Comparison of ENCODE assay signal across 2 cellular contexts in the genomic region with DNA sequence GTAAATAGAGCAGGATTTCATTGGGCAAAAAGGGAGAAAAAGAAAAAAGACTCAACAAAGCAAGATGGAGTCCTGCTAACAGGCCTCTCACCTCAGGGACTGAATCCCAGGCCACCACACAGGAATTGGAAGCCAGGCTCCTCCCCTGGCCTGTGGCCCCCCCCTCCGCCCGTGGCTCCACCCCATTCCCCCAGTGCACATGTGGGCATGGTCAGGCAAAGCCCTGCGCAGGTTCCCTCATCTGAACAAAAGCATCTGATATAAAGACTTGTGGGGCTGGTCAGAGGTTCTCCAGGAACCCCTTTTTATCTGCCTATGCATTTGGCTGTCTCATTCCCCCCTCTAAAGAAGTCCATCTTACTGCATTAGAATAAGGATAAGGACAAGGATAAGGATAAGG.
TF ChIP-seq lines count a peak whose summit lies in the region.

No MANE protein-coding gene starts in this region.

TF ChIP-seq in GM23338, 12 proteins besides CTCF, POLR2A, EP300 and RAD21 (continued from another document):
- TF ChIP-seq ETS1 (IDR thresholded peaks at IDR 0.05) (no peak), NANOG (IDR thresholded peaks at IDR 0.05; ENCODE audit: borderline replicate concordance) (no peak), POLR2AphosphoS5 (IDR thresholded peaks at IDR 0.05; ENCODE audit: low read depth) (no peak), EZH2phosphoT487 (IDR thresholded peaks at IDR 0.05; ENCODE audit: unreplicated experiment) (no peak), REST (IDR thresholded peaks at IDR 0.05; ENCODE audit: unreplicated experiment) (no peak)
- TF ChIP-seq, protein P1, sequence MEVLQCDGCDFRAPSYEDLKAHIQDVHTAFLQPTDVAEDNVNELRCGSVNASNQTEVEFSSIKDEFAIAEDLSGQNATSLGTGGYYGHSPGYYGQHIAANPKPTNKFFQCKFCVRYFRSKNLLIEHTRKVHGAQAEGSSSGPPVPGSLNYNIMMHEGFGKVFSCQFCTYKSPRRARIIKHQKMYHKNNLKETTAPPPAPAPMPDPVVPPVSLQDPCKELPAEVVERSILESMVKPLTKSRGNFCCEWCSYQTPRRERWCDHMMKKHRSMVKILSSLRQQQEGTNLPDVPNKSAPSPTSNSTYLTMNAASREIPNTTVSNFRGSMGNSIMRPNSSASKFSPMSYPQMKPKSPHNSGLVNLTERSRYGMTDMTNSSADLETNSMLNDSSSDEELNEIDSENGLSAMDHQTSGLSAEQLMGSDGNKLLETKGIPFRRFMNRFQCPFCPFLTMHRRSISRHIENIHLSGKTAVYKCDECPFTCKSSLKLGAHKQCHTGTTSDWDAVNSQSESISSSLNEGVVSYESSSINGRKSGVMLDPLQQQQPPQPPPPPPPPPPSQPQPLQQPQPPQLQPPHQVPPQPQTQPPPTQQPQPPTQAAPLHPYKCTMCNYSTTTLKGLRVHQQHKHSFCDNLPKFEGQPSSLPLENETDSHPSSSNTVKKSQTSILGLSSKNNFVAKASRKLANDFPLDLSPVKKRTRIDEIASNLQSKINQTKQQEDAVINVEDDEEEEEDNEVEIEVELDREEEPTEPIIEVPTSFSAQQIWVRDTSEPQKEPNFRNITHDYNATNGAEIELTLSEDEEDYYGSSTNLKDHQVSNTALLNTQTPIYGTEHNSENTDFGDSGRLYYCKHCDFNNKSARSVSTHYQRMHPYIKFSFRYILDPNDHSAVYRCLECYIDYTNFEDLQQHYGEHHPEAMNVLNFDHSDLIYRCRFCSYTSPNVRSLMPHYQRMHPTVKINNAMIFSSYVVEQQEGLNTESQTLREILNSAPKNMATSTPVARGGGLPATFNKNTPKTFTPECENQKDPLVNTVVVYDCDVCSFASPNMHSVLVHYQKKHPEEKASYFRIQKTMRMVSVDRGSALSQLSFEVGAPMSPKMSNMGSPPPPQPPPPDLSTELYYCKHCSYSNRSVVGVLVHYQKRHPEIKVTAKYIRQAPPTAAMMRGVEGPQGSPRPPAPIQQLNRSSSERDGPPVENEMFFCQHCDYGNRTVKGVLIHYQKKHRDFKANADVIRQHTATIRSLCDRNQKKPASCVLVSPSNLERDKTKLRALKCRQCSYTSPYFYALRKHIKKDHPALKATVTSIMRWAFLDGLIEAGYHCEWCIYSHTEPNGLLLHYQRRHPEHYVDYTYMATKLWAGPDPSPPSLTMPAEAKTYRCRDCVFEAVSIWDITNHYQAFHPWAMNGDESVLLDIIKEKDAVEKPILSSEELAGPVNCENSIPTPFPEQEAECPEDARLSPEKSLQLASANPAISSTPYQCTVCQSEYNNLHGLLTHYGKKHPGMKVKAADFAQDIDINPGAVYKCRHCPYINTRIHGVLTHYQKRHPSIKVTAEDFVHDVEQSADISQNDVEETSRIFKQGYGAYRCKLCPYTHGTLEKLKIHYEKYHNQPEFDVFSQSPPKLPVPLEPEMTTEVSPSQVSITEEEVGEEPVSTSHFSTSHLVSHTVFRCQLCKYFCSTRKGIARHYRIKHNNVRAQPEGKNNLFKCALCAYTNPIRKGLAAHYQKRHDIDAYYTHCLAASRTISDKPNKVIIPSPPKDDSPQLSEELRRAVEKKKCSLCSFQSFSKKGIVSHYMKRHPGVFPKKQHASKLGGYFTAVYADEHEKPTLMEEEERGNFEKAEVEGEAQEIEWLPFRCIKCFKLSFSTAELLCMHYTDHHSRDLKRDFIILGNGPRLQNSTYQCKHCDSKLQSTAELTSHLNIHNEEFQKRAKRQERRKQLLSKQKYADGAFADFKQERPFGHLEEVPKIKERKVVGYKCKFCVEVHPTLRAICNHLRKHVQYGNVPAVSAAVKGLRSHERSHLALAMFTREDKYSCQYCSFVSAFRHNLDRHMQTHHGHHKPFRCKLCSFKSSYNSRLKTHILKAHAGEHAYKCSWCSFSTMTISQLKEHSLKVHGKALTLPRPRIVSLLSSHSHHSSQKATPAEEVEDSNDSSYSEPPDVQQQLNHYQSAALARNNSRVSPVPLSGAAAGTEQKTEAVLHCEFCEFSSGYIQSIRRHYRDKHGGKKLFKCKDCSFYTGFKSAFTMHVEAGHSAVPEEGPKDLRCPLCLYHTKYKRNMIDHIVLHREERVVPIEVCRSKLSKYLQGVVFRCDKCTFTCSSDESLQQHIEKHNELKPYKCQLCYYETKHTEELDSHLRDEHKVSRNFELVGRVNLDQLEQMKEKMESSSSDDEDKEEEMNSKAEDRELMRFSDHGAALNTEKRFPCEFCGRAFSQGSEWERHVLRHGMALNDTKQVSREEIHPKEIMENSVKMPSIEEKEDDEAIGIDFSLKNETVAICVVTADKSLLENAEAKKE (CRISPR knock-in tag; IDR thresholded peaks at IDR 0.05), result no peak

TF ChIP-seq in WTC11, 78 proteins besides CTCF, POLR2A, EP300 and RAD21 (continued from another document):
- TF ChIP-seq FOXP4 (CRISPR knock-in tag; IDR thresholded peaks at IDR 0.05) (no peak), CBFB (CRISPR knock-in tag; IDR thresholded peaks at IDR 0.05; ENCODE audit: low read depth) (no peak), NR2C2 (CRISPR knock-in tag; IDR thresholded peaks at IDR 0.05) (no peak), ZNF219 (CRISPR knock-in tag; IDR thresholded peaks at IDR 0.05; ENCODE audit: borderline replicate concordance) (no peak), ZNF138 (CRISPR knock-in tag; conservative IDR thresholded peaks at IDR 0.05) (no peak), NFE2L1 (CRISPR knock-in tag; IDR thresholded peaks at IDR 0.05) (no peak), EMX1 (CRISPR knock-in tag; IDR thresholded peaks at IDR 0.05) (no peak), JUN (CRISPR knock-in tag; IDR thresholded peaks at IDR 0.05) (no peak), SMAD3 (CRISPR knock-in tag; IDR thresholded peaks at IDR 0.05; ENCODE audit: borderline replicate concordance) (no peak), ATF6 (CRISPR knock-in tag; IDR thresholded peaks at IDR 0.05) (no peak), KAT7 (CRISPR knock-in tag; IDR thresholded peaks at IDR 0.05; ENCODE audit: borderline replicate concordance) (no peak), SMAD4 (CRISPR knock-in tag; IDR thresholded peaks at IDR 0.05) (no peak)
- TF ChIP-seq, protein P2, sequence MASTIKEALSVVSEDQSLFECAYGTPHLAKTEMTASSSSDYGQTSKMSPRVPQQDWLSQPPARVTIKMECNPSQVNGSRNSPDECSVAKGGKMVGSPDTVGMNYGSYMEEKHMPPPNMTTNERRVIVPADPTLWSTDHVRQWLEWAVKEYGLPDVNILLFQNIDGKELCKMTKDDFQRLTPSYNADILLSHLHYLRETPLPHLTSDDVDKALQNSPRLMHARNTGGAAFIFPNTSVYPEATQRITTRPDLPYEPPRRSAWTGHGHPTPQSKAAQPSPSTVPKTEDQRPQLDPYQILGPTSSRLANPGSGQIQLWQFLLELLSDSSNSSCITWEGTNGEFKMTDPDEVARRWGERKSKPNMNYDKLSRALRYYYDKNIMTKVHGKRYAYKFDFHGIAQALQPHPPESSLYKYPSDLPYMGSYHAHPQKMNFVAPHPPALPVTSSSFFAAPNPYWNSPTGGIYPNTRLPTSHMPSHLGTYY (CRISPR knock-in tag; IDR thresholded peaks at IDR 0.05), result no peak
